Comparison of ENCODE assay signal across 1 cellular context in genomic region chr2:41329075-41329474, GRCh38.
TF ChIP-seq lines count a peak whose summit lies in the region.

No MANE protein-coding gene starts in this region.

TF ChIP-seq in SK-N-SH treated with all-trans-retinoic acid at 6 μM for 48 hours, 23 proteins besides CTCF, POLR2A, EP300 and RAD21 (continued from another document):
- TF ChIP-seq, protein P1, sequence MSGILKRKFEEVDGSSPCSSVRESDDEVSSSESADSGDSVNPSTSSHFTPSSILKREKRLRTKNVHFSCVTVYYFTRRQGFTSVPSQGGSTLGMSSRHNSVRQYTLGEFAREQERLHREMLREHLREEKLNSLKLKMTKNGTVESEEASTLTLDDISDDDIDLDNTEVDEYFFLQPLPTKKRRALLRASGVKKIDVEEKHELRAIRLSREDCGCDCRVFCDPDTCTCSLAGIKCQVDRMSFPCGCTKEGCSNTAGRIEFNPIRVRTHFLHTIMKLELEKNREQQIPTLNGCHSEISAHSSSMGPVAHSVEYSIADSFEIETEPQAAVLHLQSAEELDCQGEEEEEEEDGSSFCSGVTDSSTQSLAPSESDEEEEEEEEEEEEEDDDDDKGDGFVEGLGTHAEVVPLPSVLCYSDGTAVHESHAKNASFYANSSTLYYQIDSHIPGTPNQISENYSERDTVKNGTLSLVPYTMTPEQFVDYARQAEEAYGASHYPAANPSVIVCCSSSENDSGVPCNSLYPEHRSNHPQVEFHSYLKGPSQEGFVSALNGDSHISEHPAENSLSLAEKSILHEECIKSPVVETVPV (CRISPR knock-in tag; IDR thresholded peaks at IDR 0.05): no peak
